ENCODE assay signal across 15 cellular contexts in genomic region chr3:122427857-122428471, GRCh38. TPM values are rescaled to one million over a fixed set of nuclear protein-coding genes. Genes with fewer than 3 reads are reported as not detected.
DNase-seq lines count a peak whose midpoint lies in the region; ATAC-seq lines count a peak whose summit lies in the region.
"Had no signal": no experiment of that assay in that cellular context is flagged by ENCODE, and none has a peak within 500 bp of the region (broad histone marks: within the 10 kb centered on the region; RNA-seq: fewer than 3 reads in every experiment).

No MANE protein-coding gene starts in this region.

- no peaks in the 10 kb centered on the region for H3K4me1 ChIP-seq in SJCRH30

- H3K36me3 ChIP-seq in SJCRH30, result peaks cover 70% of the 10 kb centered on the region

- no peaks in the 10 kb centered on the region for H3K9me3 ChIP-seq in SJCRH30 (replicated peaks)
- H3K9me3 ChIP-seq: esophagus squamous epithelium had no signal

- peak; percentile 86 to 90 for ATAC-seq in activated CD4-positive, CD25-positive, alpha-beta regulatory T cell treated with anti-CD3 and anti-CD28 coated beads, Interleukin-2, amount 50 U/mL, for 24 hours
- ATAC-seq in activated naive CD8-positive, alpha-beta T cell treated with anti-CD3 and anti-CD28 coated beads, Interleukin-2, amount 50 U/mL, for 24 hours, result peak; percentile 80
- ATAC-seq in naive thymus-derived CD8-positive, alpha-beta T cell, result no peak
- ATAC-seq in GM18498 (IDR thresholded peaks at IDR 0.05; ENCODE audit: unreplicated experiment) (no peak), HG03159 (IDR thresholded peaks at IDR 0.05; ENCODE audit: unreplicated experiment) (no peak)

- no peak for DNase-seq in activated CD4-positive, CD25-positive, alpha-beta regulatory T cell (lab: John Stamatoyannopoulos, UW)
- DNase-seq in HCEC 1CT, result peak; percentile 29
- DNase-seq in activated naive CD8-positive, alpha-beta T cell treated with anti-CD3 and anti-CD28 coated beads, Interleukin-2, amount 50 U/mL, for 24 hours, result no peak
- no peak for DNase-seq in naive thymus-derived CD8-positive, alpha-beta T cell
- DNase-seq in SJCRH30, result no peak
- DNase-seq: activated CD4-positive, CD25-positive, alpha-beta regulatory T cell treated with anti-CD3 and anti-CD28 coated beads, Interleukin-2, amount 50 U/mL, for 72 hours; esophagus squamous epithelium; hippocampal formation; NCI-H1092 treated with DMSO at 0.1 percent for 48 hours; NCI-H226 had no signal

- H3K4me3 Mint-ChIP-seq in activated naive CD8-positive, alpha-beta T cell treated with anti-CD3 and anti-CD28 coated beads, Interleukin-2, amount 50 U/mL, for 24 hours, result no peak overlapping the region
- H3K4me3 Mint-ChIP-seq in naive thymus-derived CD8-positive, alpha-beta T cell, result no peak overlapping the region

- H3K4me3 ChIP-seq in SJCRH30, result no peak overlapping the region
- H3K4me3 ChIP-seq: esophagus squamous epithelium, lung had no signal

- peaks cover 18% of the 10 kb centered on the region for H3K4me1 Mint-ChIP-seq in activated naive CD8-positive, alpha-beta T cell treated with anti-CD3 and anti-CD28 coated beads, Interleukin-2, amount 50 U/mL, for 24 hours
- H3K4me1 Mint-ChIP-seq in naive thymus-derived CD8-positive, alpha-beta T cell, result peaks cover 0 to 9% (median 2%) of the 10 kb centered on the region in 4 donors

- H3K27me3 ChIP-seq in SJCRH30, result no peaks in the 10 kb centered on the region
- H3K27me3 ChIP-seq: esophagus squamous epithelium had no signal

- H3K27ac Mint-ChIP-seq in activated naive CD8-positive, alpha-beta T cell treated with anti-CD3 and anti-CD28 coated beads, Interleukin-2, amount 50 U/mL, for 24 hours, result peak overlapping the region; percentile 71
- H3K27ac Mint-ChIP-seq in naive thymus-derived CD8-positive, alpha-beta T cell, result peak overlapping the region in 7 of 10 donors; percentile 6 to 62 (median 35)

- POLR2A ChIA-PET in naive thymus-derived CD8-positive, alpha-beta T cell (lab: Charles Lee), result interaction anchor here (1.2 kb wide), 1 partner anchor 11 kb away, joined by 3 read pairs; no protein-coding TSS in a partner anchor

- no peaks in the 10 kb centered on the region for H3K27me3 Mint-ChIP-seq in activated naive CD8-positive, alpha-beta T cell treated with anti-CD3 and anti-CD28 coated beads, Interleukin-2, amount 50 U/mL, for 24 hours
- H3K27me3 Mint-ChIP-seq in naive thymus-derived CD8-positive, alpha-beta T cell, result no peaks in the 10 kb centered on the region

- peaks cover 4% of the 10 kb centered on the region for H3K9me3 Mint-ChIP-seq in activated naive CD8-positive, alpha-beta T cell treated with anti-CD3 and anti-CD28 coated beads, Interleukin-2, amount 50 U/mL, for 24 hours
- H3K9me3 Mint-ChIP-seq in naive thymus-derived CD8-positive, alpha-beta T cell, result peaks cover 0 to 18% (median 2%) of the 10 kb centered on the region in 9 donors

- peaks cover 73% of the 10 kb centered on the region for H3K36me3 Mint-ChIP-seq in activated naive CD8-positive, alpha-beta T cell treated with anti-CD3 and anti-CD28 coated beads, Interleukin-2, amount 50 U/mL, for 24 hours (ENCODE audit: low read depth)
- peaks cover 26 to 87% (median 59%) of the 10 kb centered on the region in 3 donors for H3K36me3 Mint-ChIP-seq in naive thymus-derived CD8-positive, alpha-beta T cell

- no peak overlapping the region for H3K27ac ChIP-seq in SJCRH30
- H3K27ac ChIP-seq: 22Rv1, esophagus squamous epithelium had no signal

RNA-seq across cellular contexts. Expression of gene WDR5B, which starts 12.1 kb away (rescaled TPM):
- total RNA-seq in naive thymus-derived CD8-positive, alpha-beta T cell, result 10 to 100 TPM; 12.3 to 12.7 TPM
- 1 to 10 TPM; 1.2 to 2.2 (median 1.7) TPM for polyA plus RNA-seq in naive thymus-derived CD8-positive, alpha-beta T cell
- 4.6 and 5.6 TPM in 2 replicates for total RNA-seq in SJCRH30 (2014; rRNA removed; shearing (Covaris generic))

RNA-seq across cellular contexts. Expression of gene FAM162A, which starts 44.0 kb away (rescaled TPM):
- 10 to 100 TPM; 31.3 to 35.8 TPM for total RNA-seq in naive thymus-derived CD8-positive, alpha-beta T cell
- polyA plus RNA-seq in naive thymus-derived CD8-positive, alpha-beta T cell, result 100 to 1,000 TPM; 114 to 132 (median 131) TPM
- total RNA-seq in SJCRH30 (2014; rRNA removed; shearing (Covaris generic)), result 73.0 and 80.6 TPM in 2 replicates

RNA-seq across cellular contexts. Expression of gene MIX23, which starts 44.9 kb away (rescaled TPM):
- 10 to 100 TPM; 22.4 to 35.1 TPM for total RNA-seq in naive thymus-derived CD8-positive, alpha-beta T cell
- 10 to 100 TPM; 17.1 to 28.2 (median 23.5) TPM for polyA plus RNA-seq in naive thymus-derived CD8-positive, alpha-beta T cell
- 111 and 112 TPM in 2 replicates for total RNA-seq in SJCRH30 (2014; rRNA removed; shearing (Covaris generic))

Comparison
In these comparisons a context has a peak if more than half of its experiments do, and no peak if none do; other contexts are left out.
1. ATAC-seq: peak in activated CD4-positive, CD25-positive, alpha-beta regulatory T cell treated with anti-CD3 and anti-CD28 coated beads, Interleukin-2, amount 50 U/mL, for 24 hours (2 of 2) and activated naive CD8-positive, alpha-beta T cell treated with anti-CD3 and anti-CD28 coated beads, Interleukin-2, amount 50 U/mL, for 24 hours (single experiment); none in naive thymus-derived CD8-positive, alpha-beta T cell (0 of 2), GM18498 (single experiment) and HG03159 (single experiment).